ENCODE assay signal across 28 cellular contexts in genomic region chr21:42095581-42095980, GRCh38. TPM values are rescaled to one million over a fixed set of nuclear protein-coding genes. Genes with fewer than 3 reads are reported as not detected.
DNase-seq lines count a peak whose midpoint lies in the region; ATAC-seq, FAIRE-seq and TF ChIP-seq lines count a peak whose summit lies in the region.
"Had no signal": no experiment of that assay in that cellular context is flagged by ENCODE, and none has a peak within 500 bp of the region (broad histone marks: within the 10 kb centered on the region; RNA-seq: fewer than 3 reads in every experiment).

No MANE protein-coding gene starts in this region.

- DNase-seq in activated naive CD4-positive, alpha-beta T cell (lab: John Stamatoyannopoulos, UW), result no peak
- DNase-seq in IMR-90 (no peak), K562 (ENCODE audit: extremely low read depth in 1 of 4, low spot score in 3 of 4) (no peak), thoracic aorta (ENCODE audit: low spot score) (no peak), frontal cortex (ENCODE audit: low spot score in 2 of 2) (no peak), NCI-H1694 (lab: John Stamatoyannopoulos, UW) (no peak), SHP77 (lab: John Stamatoyannopoulos, UW) (no peak)
- DNase-seq: 8988T; ACHN; AML-193; BE2C; CD4-positive, alpha-beta T cell; CD8-positive, alpha-beta memory T cell; DMS 273 treated with DMSO at 0.1 percent for 48 hours; DMS79; EL; GDM1; GM23248; H7; HCEC 1CT had no signal

- peak overlapping the region; percentile 35; the same call in 1 of the 2 replicates for H3K4ac ChIP-seq in IMR-90 (ENCODE audit: low read depth, low read length)

- no peak overlapping the region for H3K23ac ChIP-seq in IMR-90 (ENCODE audit: low read depth, low read length)

- TF ChIP-seq POLR2A in IMR-90 (IDR thresholded peaks at IDR 0.05; ENCODE audit: low read depth, low read length), result no peak
- no peak for TF ChIP-seq POLR2A in K562 (conservative IDR thresholded peaks at IDR 0.05)

- H3K4me1 ChIP-seq in IMR-90 (ENCODE audit: control insufficient read depth, insufficient read depth, low read length), result peaks cover 16% of the 10 kb centered on the region
- no peaks in the 10 kb centered on the region for H3K4me1 ChIP-seq in K562 (replicated peaks in 1 of 2; ENCODE audit: control insufficient read depth in 2 of 2, insufficient read depth in 2 of 2, low read length in 2 of 2)
- H3K4me1 ChIP-seq in thoracic aorta (ENCODE audit: control insufficient read depth in 1 of 2, low read depth in 2 of 2), result peaks cover 34 to 67% of the 10 kb centered on the region in 2 donors
- H3K4me1 ChIP-seq: BE2C had no signal

- peak overlapping the region; percentile 32 for H2BK120ac ChIP-seq in IMR-90 (ENCODE audit: low read depth, low read length)

- no peak for FAIRE-seq in K562 (lab: Jason Lieb, UNC)
- FAIRE-seq in frontal cortex (lab: Jason Lieb, UNC), result no peak
- FAIRE-seq: A549, D721Med, GM12878, GM19239, H1 had no signal

- H4K91ac ChIP-seq in IMR-90 (ENCODE audit: insufficient read depth, low read depth, low read length), result 0 out of 2 replicates have a peak overlapping the region, but pooled peaks have one; percentile 31

- H3K56ac ChIP-seq in IMR-90 (ENCODE audit: extremely low read depth, insufficient read depth, low read length), result no peak overlapping the region

- no peaks in the 10 kb centered on the region for H3K36me3 Mint-ChIP-seq in activated naive CD4-positive, alpha-beta T cell treated with anti-CD3 and anti-CD28 coated beads, Interleukin-2, amount 50 U/mL, for 24 hours
- H3K36me3 Mint-ChIP-seq: CD14-positive monocyte had no signal

- H3K27ac ChIP-seq in IMR-90 (ENCODE audit: insufficient read depth, low read length) (no peak overlapping the region), K562 (ENCODE audit: extremely low read depth, low read depth, low read length) (no peak overlapping the region), thoracic aorta (peak overlapping the region; percentile 93 to 97)
- H3K27ac ChIP-seq: A549; BLaER1 treated with 17β-estradiol and CSF1 and Interleukin-3, amounts not matched to agents 10 nM and 100 nM; GM23248 had no signal

- H3K4me1 Mint-ChIP-seq in activated naive CD4-positive, alpha-beta T cell treated with anti-CD3 and anti-CD28 coated beads, Interleukin-2, amount 50 U/mL, for 24 hours, result no peaks in the 10 kb centered on the region

- intact Hi-C loops in IMR-90 (cut with micrococcal nuclease) (loop anchor here (5.0 kb wide), 1 partner anchor 143 kb away; the partner anchor contains the start of gene C2CD2), K562 (cut with micrococcal nuclease) (no loop called here)

- no peak overlapping the region for H3K4me3 ChIP-seq in IMR-90 (ENCODE audit: insufficient read depth, low read depth, low read length)
- H3K4me3 ChIP-seq in K562, result no peak overlapping the region
- H3K4me3 ChIP-seq in thoracic aorta, result no peak overlapping the region
- H3K4me3 ChIP-seq: A549; BLaER1 treated with 17β-estradiol and CSF1 and Interleukin-3, amounts not matched to agents 10 nM and 100 nM; GM12878; GM23248 had no signal

- no peak overlapping the region for H3K4me3 Mint-ChIP-seq in activated naive CD4-positive, alpha-beta T cell treated with anti-CD3 and anti-CD28 coated beads, Interleukin-2, amount 50 U/mL, for 24 hours
- H3K4me3 Mint-ChIP-seq: CD14-positive monocyte; CD4-positive, alpha-beta T cell; CD8-positive, alpha-beta memory T cell had no signal

- H3K9ac ChIP-seq in IMR-90 (ENCODE audit: low read depth, low read length) (no peak overlapping the region), K562 (ENCODE audit: insufficient read depth in 1 of 2, low read depth in 2 of 2, low read length in 2 of 2) (no peak overlapping the region)

- H4K5ac ChIP-seq in IMR-90 (ENCODE audit: low read depth, low read length), result no peak overlapping the region

- H4K20me1 ChIP-seq in IMR-90 (ENCODE audit: insufficient read depth, low read length) (no peaks in the 10 kb centered on the region), K562 (replicated peaks; ENCODE audit: control insufficient read depth, insufficient read depth, low read length) (no peaks in the 10 kb centered on the region; the same call in 1 of the 2 replicates)
- H4K20me1 ChIP-seq: BLaER1 treated with 17β-estradiol and CSF1 and Interleukin-3, amounts not matched to agents 10 nM and 100 nM had no signal

- no peak for TF ChIP-seq EP300 in K562 (IDR thresholded peaks at IDR 0.05; ENCODE audit: low read length)

- no peak overlapping the region for H3K4me2 ChIP-seq in IMR-90 (ENCODE audit: low read depth, low read length)
- H3K4me2 ChIP-seq in K562 (ENCODE audit: insufficient read depth, low read length), result no peak overlapping the region
- H3K4me2 ChIP-seq: A549 had no signal

- no peaks in the 10 kb centered on the region for H3K9me3 Mint-ChIP-seq in activated naive CD4-positive, alpha-beta T cell treated with anti-CD3 and anti-CD28 coated beads, Interleukin-2, amount 50 U/mL, for 24 hours
- H3K9me3 Mint-ChIP-seq: CD4-positive, alpha-beta T cell had no signal

- ATAC-seq in IMR-90 (ENCODE audit: low read depth), result no peak
- no peak for ATAC-seq in K562
- ATAC-seq in thoracic aorta (ENCODE audit: insufficient number of reproducible peaks, low FRiP score, low read depth), result no peak
- ATAC-seq: A549, GM12878 had no signal

- in situ Hi-C loops in IMR-90 (cut with MboI; ENCODE audit: low sequenced_read_pairs) (loop anchor here (5.0 to 10.0 kb wide), 2 partner anchors 93 to 161 kb away; no protein-coding TSS in a partner anchor), K562 (cut with MboI) (no loop called here)

- no peaks in the 10 kb centered on the region for H3K79me2 ChIP-seq in K562 (ENCODE audit: control insufficient read depth, insufficient read depth, low read length)

- TF ChIP-seq RAD21 in IMR-90 (IDR thresholded peaks at IDR 0.05; ENCODE audit: low read length) (no peak), K562 (CRISPR knock-in tag; conservative IDR thresholded peaks at IDR 0.05 in 1 of 2, IDR thresholded peaks at IDR 0.05 in 1 of 2) (no peak)

- no peak overlapping the region for H3K14ac ChIP-seq in IMR-90 (replicated peaks; ENCODE audit: low read depth, low read length)

- H3K36me3 ChIP-seq in IMR-90 (ENCODE audit: control insufficient read depth, insufficient read depth, low read length) (no peaks in the 10 kb centered on the region), K562 (ENCODE audit: control insufficient read depth, insufficient read depth, low read length) (no peaks in the 10 kb centered on the region), thoracic aorta (no peaks in the 10 kb centered on the region)
- H3K36me3 ChIP-seq: BE2C; BLaER1 treated with 17β-estradiol and CSF1 and Interleukin-3, amounts not matched to agents 10 nM and 100 nM had no signal

- dilution Hi-C loops in IMR-90 (cut with HindIII; ENCODE audit: low sequenced_read_pairs, unreplicated experiment), result no loop called here

- no peak overlapping the region for H2AK9ac ChIP-seq in IMR-90 (replicated peaks; ENCODE audit: low read depth, low read length, poor library complexity)

- no CpG with 5 or more reads among the region's 2 CpGs for WGBS in IMR-90 (ENCODE audit: extremely low coverage in 2 of 2, insufficient read length in 1 of 2), 2 experiments
- 3% methylated on average over 2 of the region's 2 CpGs for WGBS in K562 (ENCODE audit: insufficient coverage, low coverage, missing lambda C conversion rate)

- peaks cover 7% of the 10 kb centered on the region for H3K9me3 ChIP-seq in IMR-90 (ENCODE audit: control insufficient read depth, insufficient read depth, low read length)
- H3K9me3 ChIP-seq in K562 (replicated peaks; ENCODE audit: control insufficient read depth, insufficient read depth, low read depth, low read length), result no peaks in the 10 kb centered on the region; the same call in 1 of the 2 replicates
- no peaks in the 10 kb centered on the region for H3K9me3 ChIP-seq in thoracic aorta
- H3K9me3 ChIP-seq: BE2C had no signal

- no peaks in the 10 kb centered on the region for H3K27me3 Mint-ChIP-seq in activated naive CD4-positive, alpha-beta T cell treated with anti-CD3 and anti-CD28 coated beads, Interleukin-2, amount 50 U/mL, for 24 hours
- H3K27me3 Mint-ChIP-seq: CD4-positive, alpha-beta T cell had no signal

- H2AK5ac ChIP-seq in IMR-90 (ENCODE audit: low read depth, low read length), result peak overlapping the region; percentile 31; the same call in 1 of the 2 replicates

- peak overlapping the region; percentile 3 for H3K27ac Mint-ChIP-seq in activated naive CD4-positive, alpha-beta T cell treated with anti-CD3 and anti-CD28 coated beads, Interleukin-2, amount 50 U/mL, for 24 hours
- H3K27ac Mint-ChIP-seq: CD4-positive, alpha-beta T cell; CD8-positive, alpha-beta memory T cell had no signal

- H2BK5ac ChIP-seq in IMR-90 (ENCODE audit: low read depth, low read length, poor library complexity, severe bottlenecking), result no peak overlapping the region

- CTCF ChIA-PET in IMR-90 (lab: Yijun Ruan, JAX) (no interaction called here), K562 (lab: Yijun Ruan, JAX; ENCODE audit: low intra/inter-chr PET ratio) (no interaction called here)

- H2BK15ac ChIP-seq in IMR-90 (ENCODE audit: low read depth, low read length), result peak overlapping the region; percentile 38; the same call in 1 of the 3 replicates

- peak overlapping the region; percentile 66 for H2BK20ac ChIP-seq in IMR-90 (ENCODE audit: low read depth, low read length)

- H2AFZ ChIP-seq in IMR-90 (replicated peaks; ENCODE audit: low read length, poor library complexity) (no peak overlapping the region), K562 (ENCODE audit: low read depth, low read length) (no peak overlapping the region)

- no peak overlapping the region for H4K8ac ChIP-seq in IMR-90 (ENCODE audit: low read depth in 2 of 2, low read length in 2 of 2)

- TF ChIP-seq CTCF in IMR-90 (conservative IDR thresholded peaks at IDR 0.05; ENCODE audit: low read depth, low read length), result no peak
- TF ChIP-seq CTCF in K562 (IDR thresholded peaks at IDR 0.05 in 2 of 3, conservative IDR thresholded peaks at IDR 0.05 in 1 of 3; ENCODE audit: insufficient read depth in 2 of 3, low read depth in 1 of 3, low read length in 3 of 3), result no peak
- no peak for TF ChIP-seq CTCF in thoracic aorta (IDR thresholded peaks at IDR 0.05)

- BruUV-seq in IMR-90 (replicated peaks; lab: Mats Ljungman, UMichigan) (no TSS peak), K562 (replicated peaks; lab: Mats Ljungman, UMichigan) (no TSS peak)

- H3K18ac ChIP-seq in IMR-90 (ENCODE audit: low read depth, low read length), result no peak overlapping the region

- no peaks in the 10 kb centered on the region for H3K79me1 ChIP-seq in IMR-90 (ENCODE audit: low read depth in 1 of 2, low read length in 2 of 2)

- peaks cover 2% of the 10 kb centered on the region; the same call in 1 of the 2 replicates for H3K27me3 ChIP-seq in IMR-90 (ENCODE audit: control insufficient read depth, insufficient read depth, low read length)
- peaks cover 75% of the 10 kb centered on the region in 2 experiments for H3K27me3 ChIP-seq in K562 (ENCODE audit: control insufficient read depth in 2 of 2, insufficient read depth in 2 of 2, low read length in 2 of 2)
- no peaks in the 10 kb centered on the region for H3K27me3 ChIP-seq in thoracic aorta (replicated peaks; ENCODE audit: insufficient read depth)
- H3K27me3 ChIP-seq: BLaER1 treated with 17β-estradiol and CSF1 and Interleukin-3, amounts not matched to agents 10 nM and 100 nM had no signal

- peaks cover 14% of the 10 kb centered on the region for H3K9me1 ChIP-seq in IMR-90 (ENCODE audit: insufficient read depth, low read length)
- no peaks in the 10 kb centered on the region for H3K9me1 ChIP-seq in K562 (ENCODE audit: control insufficient read depth, insufficient read depth, low read length)

- POLR2A ChIA-PET in IMR-90 (lab: Charles Lee; ENCODE audit: unreplicated experiment) (no interaction called here), K562 (lab: Yijun Ruan, JAX) (interaction anchor here (0.7 to 1.5 kb wide), 3 partner anchors 13 to 22 kb away, joined by 3 to 5 read pairs (median 4); no protein-coding TSS in a partner anchor)

RNA-seq across cellular contexts. Expression of gene UMODL1, which starts 24.5 kb away (rescaled TPM):
- total RNA-seq in IMR-90 (2012; rRNA removed), result not detected in 2 replicates
- 0.02 TPM in 1 of 2 replicates, not detected in the other for polyA plus RNA-seq in IMR-90 (2012; rRNA removed)
- polyA plus RNA-seq in IMR-90 (2012; cell fraction: cytosol; rRNA removed), result 0.03 TPM in 1 of 2 replicates, not detected in the other
- polyA plus RNA-seq in IMR-90 (2012; cell fraction: nucleus; rRNA removed; ENCODE audit: low replicate concordance), result 0.04 and 0.07 TPM in 2 replicates
- total RNA-seq in K562 (2011; cell fraction: chromatin; rRNA removed; ENCODE audit: low replicate concordance), result not detected in 2 replicates
- total RNA-seq in K562 (2011; cell fraction: nucleolus; rRNA removed), result not detected in 2 replicates
- not detected in 2 replicates for total RNA-seq in K562 (2011; cell fraction: nucleoplasm; rRNA removed)
- total RNA-seq in K562 (2014; rRNA removed), result not detected in 2 replicates
- total RNA-seq in K562 (2014; rRNA removed; fragmentation: Illumina TruSeq; extraction: Trizol), result not detected in 2 replicates
- not detected in 2 replicates for total RNA-seq in K562 (2015; rRNA removed; fragmentation: Illumina TruSeq; extraction: Trizol)
- total RNA-seq in K562 (2021), result not detected in 2 replicates
- not detected in 2 replicates for polyA plus RNA-seq in K562 (2011; rRNA removed)
- not detected in 2 replicates for polyA plus RNA-seq in K562 (2011; cell fraction: cytosol; rRNA removed)
- polyA plus RNA-seq in K562 (2011; cell fraction: nucleus; rRNA removed), result not detected in 2 replicates
- not detected in 2 replicates for polyA plus RNA-seq in K562 (2012)
- polyA plus RNA-seq in K562 (2014; fragmentation: Illumina TruSeq; extraction: Trizol), result not detected in 2 replicates
- not detected for polyA plus RNA-seq in K562 (2014; fragmentation: Nextera tagmentation; extraction: Ambion mirVana)
- polyA plus RNA-seq in K562 (2014; rRNA removed), result not detected in 2 replicates
- not detected in 2 replicates for polyA minus RNA-seq in K562 (2011; rRNA and poly(A)+ RNA removed)
- polyA minus RNA-seq in K562 (2011; cell fraction: cytosol; rRNA and poly(A)+ RNA removed), result not detected in 2 replicates
- polyA minus RNA-seq in K562 (2011; cell fraction: nucleus; rRNA and poly(A)+ RNA removed), result not detected in 2 replicates
- total RNA-seq in thoracic aorta, result under 1 TPM in 1 of 2 donors, not detected in 1; 0.14 TPM
- total RNA-seq in frontal cortex, result not detected
- total RNA-seq: GM23248, H1 had no signal
- polyA plus RNA-seq: A549; CD14-positive monocyte; CD8-positive, alpha-beta memory T cell; GM23248; H1 had no signal

Comparison
In these comparisons a context has a peak if more than half of its experiments do, and no peak if none do; other contexts are left out.
1. H3K27ac ChIP-seq: peak in thoracic aorta (2 of 2); none in IMR-90 (single experiment) and K562 (single experiment).